10 cellular contexts compared by ENCODE assay signal in the genomic region with DNA sequence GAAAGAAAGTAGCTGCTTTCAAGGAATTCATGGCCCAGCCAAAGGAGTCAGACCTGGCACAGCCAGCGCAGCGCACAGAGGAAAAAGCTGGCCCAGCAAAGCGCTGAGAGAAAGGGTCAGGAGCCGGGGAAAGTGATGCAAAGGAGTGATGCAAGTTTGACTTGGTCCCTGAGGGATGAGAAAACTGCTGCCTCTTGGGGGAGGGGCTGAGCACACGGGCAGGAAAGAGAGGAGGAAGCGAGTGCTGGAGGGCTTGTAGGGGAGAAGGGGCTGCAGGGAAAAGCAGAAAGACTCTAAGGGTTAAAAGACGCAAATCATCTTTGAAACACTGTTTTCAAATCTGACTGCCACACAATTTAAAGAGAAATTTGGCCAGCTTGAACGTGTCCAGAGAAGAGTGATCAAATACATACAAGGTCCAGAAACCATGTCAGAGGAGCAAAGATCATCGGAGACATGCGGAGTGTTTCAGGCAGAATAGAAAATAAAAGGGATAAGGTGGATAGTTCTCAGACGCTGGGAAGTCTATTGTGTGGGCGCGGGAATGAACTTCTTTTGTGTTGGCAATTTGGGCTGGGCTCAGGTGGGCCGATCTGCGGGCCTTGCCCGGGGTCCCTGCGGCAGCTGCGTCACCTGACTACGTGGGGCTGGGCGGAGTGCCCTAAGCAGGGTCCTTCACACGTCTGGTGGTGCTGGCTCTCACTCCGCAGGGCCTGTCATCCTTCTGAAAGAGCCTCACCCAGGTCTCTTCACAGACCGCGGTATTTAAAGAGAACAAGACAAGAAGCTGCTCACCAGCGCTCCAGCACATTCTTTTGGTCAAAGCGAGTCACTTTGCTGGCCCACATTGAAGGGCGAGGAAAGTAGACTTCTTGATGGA. TPM values are rescaled to one million over a fixed set of nuclear protein-coding genes. Genes with fewer than 3 reads are reported as not detected.
DNase-seq lines count a peak whose midpoint lies in the region; ATAC-seq and TF ChIP-seq lines count a peak whose summit lies in the region.
"Had no signal": no experiment of that assay in that cellular context is flagged by ENCODE, and none has a peak within 500 bp of the region (broad histone marks: within the 10 kb centered on the region; RNA-seq: fewer than 3 reads in every experiment).

No MANE protein-coding gene starts in this region.

- H3K4me2 ChIP-seq in smooth muscle cell = peak overlapping the region; percentile 84

- H3K27ac ChIP-seq in smooth muscle cell (ENCODE audit: low read depth) = no peak overlapping the region

- 7% methylated on average over 27 of the region's 27 CpGs for WGBS in smooth muscle cell (ENCODE audit: low lambda C conversion rate)

- DNase-seq in HEK293T (ENCODE audit: extremely low spot score) = peak; percentile 27
- DNase-seq in iPS-NIHi11 (ENCODE audit: low spot score) = peak; percentile 74
- DNase-seq in smooth muscle cell (lab: John Stamatoyannopoulos, UW; ENCODE audit: unreplicated experiment) = no peak
- no peak for DNase-seq in NCI-H82 (lab: John Stamatoyannopoulos, UW)
- DNase-seq: spleen had no signal

- peak overlapping the region; percentile 19 to 90 (median 48) for H3K27ac Mint-ChIP-seq in brain
- H3K27ac Mint-ChIP-seq: T-helper 1 cell treated with Interleukin-12 subunit alpha and Interleukin-12 subunit beta and Interleukin-4 antibody, amounts not matched to agents 30 μg/mL and 1 μg/mL, for 36 hours had no signal

- CTCF ChIA-PET in HEK293T (lab: Yijun Ruan, JAX) = no interaction called here

- POLR2A ChIA-PET in HEK293T (lab: Yijun Ruan, JAX) = no interaction called here

- H3K4me1 Mint-ChIP-seq in brain = peaks cover 32% of the 10 kb centered on the region

- no peaks in the 10 kb centered on the region for H3K9me3 Mint-ChIP-seq in brain
- H3K9me3 Mint-ChIP-seq: T-helper 1 cell treated with Interleukin-12 subunit alpha and Interleukin-12 subunit beta and Interleukin-4 antibody, amounts not matched to agents 30 μg/mL and 1 μg/mL, for 36 hours had no signal

- H3K79me2 ChIP-seq in smooth muscle cell (ENCODE audit: low read depth) = no peaks in the 10 kb centered on the region

- ATAC-seq in HG02884 (IDR thresholded peaks at IDR 0.05; ENCODE audit: unreplicated experiment) (no peak), HG02973 (IDR thresholded peaks at IDR 0.05; ENCODE audit: unreplicated experiment) (no peak), GM18520 (IDR thresholded peaks at IDR 0.05; ENCODE audit: unreplicated experiment) (no peak)

- no peak overlapping the region for H3K9ac ChIP-seq in smooth muscle cell (ENCODE audit: low read depth)

- TF ChIP-seq CTCF in brain (conservative IDR thresholded peaks at IDR 0.05) (no peak), smooth muscle cell (IDR thresholded peaks at IDR 0.05; ENCODE audit: borderline replicate concordance, insufficient read depth, poor library complexity, severe bottlenecking) (no peak)

- peaks cover 13% of the 10 kb centered on the region for H3K36me3 Mint-ChIP-seq in brain

- no peaks in the 10 kb centered on the region for H3F3A ChIP-seq in smooth muscle cell (ENCODE audit: low read depth)

- H3K4me1 ChIP-seq in smooth muscle cell (ENCODE audit: low read depth) = peaks cover 10% of the 10 kb centered on the region

- H2AFZ ChIP-seq in smooth muscle cell (ENCODE audit: low read depth) = peak overlapping the region; percentile 71

- no peaks in the 10 kb centered on the region for H3K27me3 ChIP-seq in smooth muscle cell (ENCODE audit: low read depth)
- H3K27me3 ChIP-seq: spleen had no signal

- H3K27me3 Mint-ChIP-seq in brain = peaks cover 9% of the 10 kb centered on the region

- H3K36me3 ChIP-seq in smooth muscle cell (ENCODE audit: low read depth) = no peaks in the 10 kb centered on the region

- no peaks in the 10 kb centered on the region for H3K9me3 ChIP-seq in smooth muscle cell (replicated peaks; ENCODE audit: low read depth)
- H3K9me3 ChIP-seq: spleen had no signal

- peak overlapping the region; percentile 49 to 82 (median 76) for H3K4me3 Mint-ChIP-seq in brain
- H3K4me3 Mint-ChIP-seq: T-helper 1 cell treated with Interleukin-12 subunit alpha and Interleukin-12 subunit beta and Interleukin-4 antibody, amounts not matched to agents 30 μg/mL and 1 μg/mL, for 36 hours had no signal

- peak overlapping the region; percentile 40 for H3K4me3 ChIP-seq in smooth muscle cell

- H4K20me1 ChIP-seq in smooth muscle cell (ENCODE audit: low read depth) = no peaks in the 10 kb centered on the region

TF ChIP-seq in HEK293T, 16 proteins besides CTCF, POLR2A, EP300 and RAD21:
- TF ChIP-seq, protein P1, sequence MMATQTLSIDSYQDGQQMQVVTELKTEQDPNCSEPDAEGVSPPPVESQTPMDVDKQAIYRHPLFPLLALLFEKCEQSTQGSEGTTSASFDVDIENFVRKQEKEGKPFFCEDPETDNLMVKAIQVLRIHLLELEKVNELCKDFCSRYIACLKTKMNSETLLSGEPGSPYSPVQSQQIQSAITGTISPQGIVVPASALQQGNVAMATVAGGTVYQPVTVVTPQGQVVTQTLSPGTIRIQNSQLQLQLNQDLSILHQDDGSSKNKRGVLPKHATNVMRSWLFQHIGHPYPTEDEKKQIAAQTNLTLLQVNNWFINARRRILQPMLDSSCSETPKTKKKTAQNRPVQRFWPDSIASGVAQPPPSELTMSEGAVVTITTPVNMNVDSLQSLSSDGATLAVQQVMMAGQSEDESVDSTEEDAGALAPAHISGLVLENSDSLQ (IDR thresholded peaks at IDR 0.05) = no peak
- no peak for TF ChIP-seq SUZ12 (IDR thresholded peaks at IDR 0.05)
- 0 out of 2 replicates have a peak, but pooled peaks have one; percentile 17 for TF ChIP-seq CTBP1 (IDR thresholded peaks at IDR 0.05; ENCODE audit: borderline replicate concordance)

RNA-seq across cellular contexts. Expression of gene N4BP2L1, which starts 18.1 kb away (rescaled TPM):
- polyA plus RNA-seq in brain (ENCODE audit: insufficient read depth, low read depth, low replicate concordance) (12.1 TPM), smooth muscle cell (0.64 and 1.6 TPM in 2 replicates)
- 0.99 and 1.4 TPM in 2 replicates for total RNA-seq in smooth muscle cell

Comparison
In these comparisons a context has a peak if more than half of its experiments do, and no peak if none do; other contexts are left out.
1. DNase-seq: peak in HEK293T (single experiment) and iPS-NIHi11 (single experiment); none in smooth muscle cell (single experiment) and NCI-H82 (single experiment).